Comparison of ENCODE assay signal across 19 cellular contexts in genomic region chr9:136930014-136930413, GRCh38. TPM values are rescaled to one million over a fixed set of nuclear protein-coding genes. Genes with fewer than 3 reads are reported as not detected.
"Had no signal": no experiment of that assay in that cellular context is flagged by ENCODE, and none has a peak within 500 bp of the region (broad histone marks: within the 10 kb centered on the region; RNA-seq: fewer than 3 reads in every experiment).

No MANE protein-coding gene starts in this region.

- H3K4me2 ChIP-seq: hepatocyte had no signal

- H3K79me2 ChIP-seq: hepatocyte had no signal

- ATAC-seq: gastroesophageal sphincter, left lung, right lobe of liver, T-helper 17 cell had no signal

- H3K9me3 ChIP-seq: gastroesophageal sphincter, left lung, right lobe of liver had no signal

- H3K4me1 ChIP-seq: gastroesophageal sphincter, right lobe of liver, SJCRH30 had no signal

- H3K9me3 Mint-ChIP-seq: endodermal cell, memory B cell had no signal

- H3K27me3 Mint-ChIP-seq: activated naive CD8-positive, alpha-beta T cell; memory B cell; progenitor cell of endocrine pancreas; T-helper 17 cell had no signal

- H3K4me3 Mint-ChIP-seq: activated naive CD8-positive, alpha-beta T cell; endodermal cell; memory B cell; T-helper 17 cell had no signal

- H3K27ac Mint-ChIP-seq: activated naive CD8-positive, alpha-beta T cell; endodermal cell; memory B cell; progenitor cell of endocrine pancreas had no signal

- H2AFZ ChIP-seq: hepatocyte had no signal

- DNase-seq: activated CD8-positive, alpha-beta memory T cell treated with anti-CD3 and anti-CD28 coated beads for 24 hours; aorta; endodermal cell; erythroblast; islet precursor cell; left lung; right lobe of liver; SJCRH30; stimulated activated CD4-positive, alpha-beta T cell treated with anti-CD3 and anti-CD28 coated beads, Interleukin-1b, Interleukin-23, amount 100 ng/mL, for 48 hours; T-helper 17 cell; WERI-Rb-1 had no signal

- H3K27me3 ChIP-seq: gastroesophageal sphincter, hepatocyte, left lung, right lobe of liver, SJCRH30 had no signal

- H3K4me1 Mint-ChIP-seq: endodermal cell had no signal

- H3K36me3 Mint-ChIP-seq: activated naive CD8-positive, alpha-beta T cell had no signal

- H3K4me3 ChIP-seq: gastroesophageal sphincter, hepatocyte, left lung, right lobe of liver, SJCRH30 had no signal

- H3K27ac ChIP-seq: gastroesophageal sphincter, hepatocyte, left lung, right lobe of liver, SJCRH30, WERI-Rb-1 had no signal

RNA-seq across cellular contexts. Expression of gene C8G, which starts 15.0 kb away (rescaled TPM):
- total RNA-seq: gastroesophageal sphincter, SJCRH30 had no signal

RNA-seq across cellular contexts. Expression of gene LCN12, which starts 22.1 kb away (rescaled TPM):
- total RNA-seq: bronchial epithelial cell, dermis microvascular lymphatic vessel endothelial cell, gastroesophageal sphincter, SJCRH30, urinary bladder had no signal

RNA-seq across cellular contexts. Expression of gene PTGDS, which starts 47.3 kb away (rescaled TPM):
- total RNA-seq: progenitor cell of endocrine pancreas, SJCRH30 had no signal
